In the genomic region with DNA sequence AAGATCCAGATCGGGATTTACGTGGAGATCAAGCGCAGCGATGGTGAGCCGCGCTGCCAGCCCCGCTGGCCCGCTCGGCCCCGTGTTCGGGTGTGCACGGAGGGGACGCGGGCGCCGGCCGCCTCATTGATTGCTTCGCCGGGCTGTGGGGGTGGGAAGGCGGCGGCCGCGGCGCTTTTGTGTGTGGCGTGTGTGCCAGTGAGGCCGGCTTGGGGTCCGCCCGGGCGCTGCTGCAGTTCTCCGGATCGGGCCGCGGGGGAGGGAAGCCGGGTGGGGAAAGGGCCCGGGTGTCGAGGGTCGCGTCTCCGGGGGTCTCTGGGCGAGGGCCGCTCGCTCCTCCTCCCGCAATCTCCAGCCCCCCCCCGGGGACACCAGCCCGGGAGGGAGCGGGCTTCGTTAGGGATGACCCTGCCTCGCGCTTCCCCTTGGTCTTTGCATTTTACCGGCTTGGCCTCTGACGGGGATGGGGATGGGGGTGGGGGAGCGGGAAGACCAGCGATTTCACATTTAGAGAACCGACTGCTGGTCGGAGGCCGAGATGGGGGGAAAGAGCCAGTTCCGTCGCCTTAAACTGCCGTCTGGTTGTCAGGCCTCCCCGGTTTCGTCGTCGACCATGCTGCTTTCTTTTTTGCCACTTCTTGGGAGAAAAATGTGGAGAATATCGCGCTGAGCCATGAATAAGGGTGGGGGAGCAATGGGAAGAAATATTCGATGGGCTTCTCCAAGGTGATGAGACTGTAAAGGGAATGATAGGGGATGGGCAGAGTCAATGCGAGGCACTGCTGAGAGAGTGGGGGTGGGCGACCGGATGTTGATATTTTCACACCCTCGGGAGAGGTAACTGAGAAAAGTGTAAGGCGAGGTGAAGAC, we compare ENCODE assay signal across 1 cellular context.
A peak's percentile ranks its signal among the peaks of the same experiment; 100 is the strongest.
TF ChIP-seq lines count a peak whose summit lies in the region.

No MANE protein-coding gene starts in this region.

TF ChIP-seq in K562, 482 proteins besides CTCF, POLR2A, EP300 and RAD21 (continued from another document and continues in another):
- TF ChIP-seq, protein P1, sequence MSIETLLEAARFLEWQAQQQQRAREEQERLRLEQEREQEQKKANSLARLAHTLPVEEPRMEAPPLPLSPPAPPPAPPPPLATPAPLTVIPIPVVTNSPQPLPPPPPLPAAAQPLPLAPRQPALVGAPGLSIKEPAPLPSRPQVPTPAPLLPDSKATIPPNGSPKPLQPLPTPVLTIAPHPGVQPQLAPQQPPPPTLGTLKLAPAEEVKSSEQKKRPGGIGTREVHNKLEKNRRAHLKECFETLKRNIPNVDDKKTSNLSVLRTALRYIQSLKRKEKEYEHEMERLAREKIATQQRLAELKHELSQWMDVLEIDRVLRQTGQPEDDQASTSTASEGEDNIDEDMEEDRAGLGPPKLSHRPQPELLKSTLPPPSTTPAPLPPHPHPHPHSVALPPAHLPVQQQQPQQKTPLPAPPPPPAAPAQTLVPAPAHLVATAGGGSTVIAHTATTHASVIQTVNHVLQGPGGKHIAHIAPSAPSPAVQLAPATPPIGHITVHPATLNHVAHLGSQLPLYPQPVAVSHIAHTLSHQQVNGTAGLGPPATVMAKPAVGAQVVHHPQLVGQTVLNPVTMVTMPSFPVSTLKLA (conservative IDR thresholded peaks at IDR 0.05): peak in 1 of 2 experiments; percentile 53; a peak in 3 of 4 replicates
- TF ChIP-seq MAFG (tag; conservative IDR thresholded peaks at IDR 0.05) (no peak), HEY1 (CRISPR knock-in tag; IDR thresholded peaks at IDR 0.05; ENCODE audit: borderline replicate concordance) (no peak), DIDO1 (tag; IDR thresholded peaks at IDR 0.05; ENCODE audit: low read depth) (no peak), ZNF253 (CRISPR knock-in tag; conservative IDR thresholded peaks at IDR 0.05) (no peak), POLR2AphosphoS5 (IDR thresholded peaks at IDR 0.05; ENCODE audit: control insufficient read depth, insufficient read depth, low read depth, low read length) (no peak), KDM2B (CRISPR knock-in tag; IDR thresholded peaks at IDR 0.05) (no peak), ZNF584 (CRISPR knock-in tag; IDR thresholded peaks at IDR 0.05; ENCODE audit: low read depth) (no peak), HIVEP1 (CRISPR knock-in tag; IDR thresholded peaks at IDR 0.05) (no peak), ZNF644 (tag; IDR thresholded peaks at IDR 0.05; ENCODE audit: low read depth) (no peak), MXI1 (IDR thresholded peaks at IDR 0.05; ENCODE audit: low read depth, low read length) (no peak), ZNF311 (CRISPR knock-in tag; IDR thresholded peaks at IDR 0.05) (no peak), KDM1A (IDR thresholded peaks at IDR 0.05) (peak in 1 of 2 experiments; percentile 49; a peak in 1 of 4 replicates), RFX5 (IDR thresholded peaks at IDR 0.05; ENCODE audit: low read depth, low read length) (no peak), ZBED1 (IDR thresholded peaks at IDR 0.05) (no peak), DACH1 (IDR thresholded peaks at IDR 0.05; ENCODE audit: partially characterized antibody) (no peak), ZFP1 (CRISPR knock-in tag; IDR thresholded peaks at IDR 0.05) (no peak), TRIM28 (IDR thresholded peaks at IDR 0.05) (no peak), TBL1XR1 (IDR thresholded peaks at IDR 0.05; ENCODE audit: low read length in 2 of 2) (no peak), HNRNPH1 (optimal IDR thresholded peaks at IDR 0.05; ENCODE audit: low read depth, low read length) (no peak), ETV6 (IDR thresholded peaks at IDR 0.05; ENCODE audit: borderline replicate concordance in 1 of 2, low read depth in 2 of 2, low read length in 1 of 2) (no peak), ETV6 (CRISPR knock-in tag; IDR thresholded peaks at IDR 0.05; ENCODE audit: borderline replicate concordance) (no peak; the same call in 1 of the 2 replicates), NCOR1 (IDR thresholded peaks at IDR 0.05) (no peak), KLF13 (tag; IDR thresholded peaks at IDR 0.05; ENCODE audit: borderline replicate concordance, low read depth) (no peak), TCF7 (IDR thresholded peaks at IDR 0.05; ENCODE audit: borderline replicate concordance) (no peak), RCOR1 (IDR thresholded peaks at IDR 0.05; ENCODE audit: borderline replicate concordance in 1 of 2, low read depth in 2 of 2, low read length in 2 of 2) (no peak), ZNF431 (CRISPR knock-in tag; IDR thresholded peaks at IDR 0.05) (no peak), ATF1 (CRISPR knock-in tag; IDR thresholded peaks at IDR 0.05) (no peak), ATF1 (tag; IDR thresholded peaks at IDR 0.05) (no peak), IFI16 (CRISPR knock-in tag; IDR thresholded peaks at IDR 0.05) (no peak), ZNF76 (CRISPR knock-in tag; IDR thresholded peaks at IDR 0.05; ENCODE audit: borderline replicate concordance) (no peak), ZNF75A (CRISPR knock-in tag; IDR thresholded peaks at IDR 0.05) (no peak), HNRNPUL1 (IDR thresholded peaks at IDR 0.05; ENCODE audit: low read length) (no peak), NONO (IDR thresholded peaks at IDR 0.05; ENCODE audit: low read depth in 2 of 2, low read length in 1 of 2) (no peak), ZNF239 (CRISPR knock-in tag; IDR thresholded peaks at IDR 0.05) (no peak), NCOA2 (IDR thresholded peaks at IDR 0.05; ENCODE audit: partially characterized antibody in 2 of 2) (no peak), PRPF4 (IDR thresholded peaks at IDR 0.05; ENCODE audit: insufficient read depth, low read depth, low read length, poor library complexity, severe bottlenecking) (no peak), ARNT (IDR thresholded peaks at IDR 0.05) (peak in 1 of 2 experiments; percentile 32; a peak in 1 of 4 replicates), STAT5A (IDR thresholded peaks at IDR 0.05; ENCODE audit: borderline replicate concordance, low read length) (no peak; the same call in 1 of the 2 replicates), FOXA3 (CRISPR knock-in tag; conservative IDR thresholded peaks at IDR 0.05 in 1 of 2, IDR thresholded peaks at IDR 0.05 in 1 of 2) (0 out of 4 replicates have a peak, but pooled peaks of 1 of the 2 experiments have one; percentile 29), CEBPB (tag; IDR thresholded peaks at IDR 0.05) (no peak), ZBTB1 (CRISPR knock-in tag; IDR thresholded peaks at IDR 0.05; ENCODE audit: borderline replicate concordance, low read depth) (no peak), ZNF165 (CRISPR knock-in tag; IDR thresholded peaks at IDR 0.05; ENCODE audit: borderline replicate concordance) (no peak), SPI1 (IDR thresholded peaks at IDR 0.05; ENCODE audit: borderline replicate concordance, low read depth, low read length) (no peak), ZNF232 (CRISPR knock-in tag; IDR thresholded peaks at IDR 0.05) (no peak), ELF4 (CRISPR knock-in tag; IDR thresholded peaks at IDR 0.05) (peak; percentile 36; the same call in 1 of the 2 replicates), SMARCA5 (IDR thresholded peaks at IDR 0.05) (no peak), SMAD3 (CRISPR knock-in tag; conservative IDR thresholded peaks at IDR 0.05) (no peak)
- TF ChIP-seq, protein P2, sequence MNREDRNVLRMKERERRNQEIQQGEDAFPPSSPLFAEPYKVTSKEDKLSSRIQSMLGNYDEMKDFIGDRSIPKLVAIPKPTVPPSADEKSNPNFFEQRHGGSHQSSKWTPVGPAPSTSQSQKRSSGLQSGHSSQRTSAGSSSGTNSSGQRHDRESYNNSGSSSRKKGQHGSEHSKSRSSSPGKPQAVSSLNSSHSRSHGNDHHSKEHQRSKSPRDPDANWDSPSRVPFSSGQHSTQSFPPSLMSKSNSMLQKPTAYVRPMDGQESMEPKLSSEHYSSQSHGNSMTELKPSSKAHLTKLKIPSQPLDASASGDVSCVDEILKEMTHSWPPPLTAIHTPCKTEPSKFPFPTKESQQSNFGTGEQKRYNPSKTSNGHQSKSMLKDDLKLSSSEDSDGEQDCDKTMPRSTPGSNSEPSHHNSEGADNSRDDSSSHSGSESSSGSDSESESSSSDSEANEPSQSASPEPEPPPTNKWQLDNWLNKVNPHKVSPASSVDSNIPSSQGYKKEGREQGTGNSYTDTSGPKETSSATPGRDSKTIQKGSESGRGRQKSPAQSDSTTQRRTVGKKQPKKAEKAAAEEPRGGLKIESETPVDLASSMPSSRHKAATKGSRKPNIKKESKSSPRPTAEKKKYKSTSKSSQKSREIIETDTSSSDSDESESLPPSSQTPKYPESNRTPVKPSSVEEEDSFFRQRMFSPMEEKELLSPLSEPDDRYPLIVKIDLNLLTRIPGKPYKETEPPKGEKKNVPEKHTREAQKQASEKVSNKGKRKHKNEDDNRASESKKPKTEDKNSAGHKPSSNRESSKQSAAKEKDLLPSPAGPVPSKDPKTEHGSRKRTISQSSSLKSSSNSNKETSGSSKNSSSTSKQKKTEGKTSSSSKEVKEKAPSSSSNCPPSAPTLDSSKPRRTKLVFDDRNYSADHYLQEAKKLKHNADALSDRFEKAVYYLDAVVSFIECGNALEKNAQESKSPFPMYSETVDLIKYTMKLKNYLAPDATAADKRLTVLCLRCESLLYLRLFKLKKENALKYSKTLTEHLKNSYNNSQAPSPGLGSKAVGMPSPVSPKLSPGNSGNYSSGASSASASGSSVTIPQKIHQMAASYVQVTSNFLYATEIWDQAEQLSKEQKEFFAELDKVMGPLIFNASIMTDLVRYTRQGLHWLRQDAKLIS (CRISPR knock-in tag; IDR thresholded peaks at IDR 0.05): peak; percentile 51; the same call in 1 of the 2 replicates
- TF ChIP-seq, protein P3, sequence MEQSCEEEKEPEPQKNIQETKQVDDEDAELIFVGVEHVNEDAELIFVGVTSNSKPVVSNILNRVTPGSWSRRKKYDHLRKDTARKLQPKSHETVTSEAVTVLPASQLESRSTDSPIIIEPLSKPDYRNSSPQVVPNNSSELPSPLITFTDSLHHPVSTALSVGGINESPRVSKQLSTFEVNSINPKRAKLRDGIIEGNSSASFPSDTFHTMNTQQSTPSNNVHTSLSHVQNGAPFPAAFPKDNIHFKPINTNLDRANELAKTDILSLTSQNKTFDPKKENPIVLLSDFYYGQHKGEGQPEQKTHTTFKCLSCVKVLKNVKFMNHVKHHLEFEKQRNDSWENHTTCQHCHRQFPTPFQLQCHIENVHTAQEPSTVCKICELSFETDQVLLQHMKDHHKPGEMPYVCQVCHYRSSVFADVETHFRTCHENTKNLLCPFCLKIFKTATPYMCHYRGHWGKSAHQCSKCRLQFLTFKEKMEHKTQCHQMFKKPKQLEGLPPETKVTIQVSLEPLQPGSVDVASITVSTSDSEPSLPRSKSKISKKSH (CRISPR knock-in tag; IDR thresholded peaks at IDR 0.05): no peak
- TF ChIP-seq, protein P4, sequence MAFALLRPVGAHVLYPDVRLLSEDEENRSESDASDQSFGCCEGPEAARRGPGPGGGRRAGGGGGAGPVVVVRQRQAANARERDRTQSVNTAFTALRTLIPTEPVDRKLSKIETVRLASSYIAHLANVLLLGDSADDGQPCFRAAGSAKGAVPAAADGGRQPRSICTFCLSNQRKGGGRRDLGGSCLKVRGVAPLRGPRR (CRISPR knock-in tag; IDR thresholded peaks at IDR 0.05): no peak
- TF ChIP-seq, protein P5, sequence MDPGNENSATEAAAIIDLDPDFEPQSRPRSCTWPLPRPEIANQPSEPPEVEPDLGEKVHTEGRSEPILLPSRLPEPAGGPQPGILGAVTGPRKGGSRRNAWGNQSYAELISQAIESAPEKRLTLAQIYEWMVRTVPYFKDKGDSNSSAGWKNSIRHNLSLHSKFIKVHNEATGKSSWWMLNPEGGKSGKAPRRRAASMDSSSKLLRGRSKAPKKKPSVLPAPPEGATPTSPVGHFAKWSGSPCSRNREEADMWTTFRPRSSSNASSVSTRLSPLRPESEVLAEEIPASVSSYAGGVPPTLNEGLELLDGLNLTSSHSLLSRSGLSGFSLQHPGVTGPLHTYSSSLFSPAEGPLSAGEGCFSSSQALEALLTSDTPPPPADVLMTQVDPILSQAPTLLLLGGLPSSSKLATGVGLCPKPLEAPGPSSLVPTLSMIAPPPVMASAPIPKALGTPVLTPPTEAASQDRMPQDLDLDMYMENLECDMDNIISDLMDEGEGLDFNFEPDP (CRISPR knock-in tag; IDR thresholded peaks at IDR 0.05): no peak
- TF ChIP-seq, protein P6, sequence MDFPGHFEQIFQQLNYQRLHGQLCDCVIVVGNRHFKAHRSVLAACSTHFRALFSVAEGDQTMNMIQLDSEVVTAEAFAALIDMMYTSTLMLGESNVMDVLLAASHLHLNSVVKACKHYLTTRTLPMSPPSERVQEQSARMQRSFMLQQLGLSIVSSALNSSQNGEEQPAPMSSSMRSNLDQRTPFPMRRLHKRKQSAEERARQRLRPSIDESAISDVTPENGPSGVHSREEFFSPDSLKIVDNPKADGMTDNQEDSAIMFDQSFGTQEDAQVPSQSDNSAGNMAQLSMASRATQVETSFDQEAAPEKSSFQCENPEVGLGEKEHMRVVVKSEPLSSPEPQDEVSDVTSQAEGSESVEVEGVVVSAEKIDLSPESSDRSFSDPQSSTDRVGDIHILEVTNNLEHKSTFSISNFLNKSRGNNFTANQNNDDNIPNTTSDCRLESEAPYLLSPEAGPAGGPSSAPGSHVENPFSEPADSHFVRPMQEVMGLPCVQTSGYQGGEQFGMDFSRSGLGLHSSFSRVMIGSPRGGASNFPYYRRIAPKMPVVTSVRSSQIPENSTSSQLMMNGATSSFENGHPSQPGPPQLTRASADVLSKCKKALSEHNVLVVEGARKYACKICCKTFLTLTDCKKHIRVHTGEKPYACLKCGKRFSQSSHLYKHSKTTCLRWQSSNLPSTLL (IDR thresholded peaks at IDR 0.05): no peak
- TF ChIP-seq, protein P7, sequence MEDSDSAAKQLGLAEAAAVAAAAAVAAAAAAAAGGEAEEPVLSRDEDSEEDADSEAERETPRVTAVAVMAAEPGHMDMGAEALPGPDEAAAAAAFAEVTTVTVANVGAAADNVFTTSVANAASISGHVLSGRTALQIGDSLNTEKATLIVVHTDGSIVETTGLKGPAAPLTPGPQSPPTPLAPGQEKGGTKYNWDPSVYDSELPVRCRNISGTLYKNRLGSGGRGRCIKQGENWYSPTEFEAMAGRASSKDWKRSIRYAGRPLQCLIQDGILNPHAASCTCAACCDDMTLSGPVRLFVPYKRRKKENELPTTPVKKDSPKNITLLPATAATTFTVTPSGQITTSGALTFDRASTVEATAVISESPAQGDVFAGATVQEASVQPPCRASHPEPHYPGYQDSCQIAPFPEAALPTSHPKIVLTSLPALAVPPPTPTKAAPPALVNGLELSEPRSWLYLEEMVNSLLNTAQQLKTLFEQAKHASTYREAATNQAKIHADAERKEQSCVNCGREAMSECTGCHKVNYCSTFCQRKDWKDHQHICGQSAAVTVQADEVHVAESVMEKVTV (CRISPR knock-in tag; IDR thresholded peaks at IDR 0.05): no peak
